ENCODE assay signal across 11 cellular contexts in the genomic region with DNA sequence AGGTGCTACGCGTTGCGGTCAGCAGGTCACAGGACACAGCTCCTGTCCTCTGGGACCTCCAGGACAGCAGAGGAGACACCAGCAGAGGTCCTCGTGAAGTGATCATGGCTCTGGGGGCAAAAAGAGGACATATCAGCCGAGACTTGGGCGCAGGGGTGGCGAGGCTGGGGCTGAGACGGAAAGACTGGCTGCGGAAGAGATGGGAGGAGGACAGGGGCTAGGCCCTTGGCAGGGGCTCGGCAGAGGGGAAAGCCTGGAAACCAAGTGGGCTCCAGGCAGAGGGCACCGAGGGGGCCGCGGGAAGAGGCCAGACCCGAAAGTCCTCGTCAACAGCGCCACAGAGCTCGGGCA. TPM values are rescaled to one million over a fixed set of nuclear protein-coding genes. Genes with fewer than 3 reads are reported as not detected.
A peak's percentile ranks its signal among the peaks of the same experiment; 100 is the strongest.
DNase-seq lines count a peak whose midpoint lies in the region; ATAC-seq, FAIRE-seq and TF ChIP-seq lines count a peak whose summit lies in the region.
"Had no signal": no experiment of that assay in that cellular context is flagged by ENCODE, and none has a peak within 500 bp of the region (broad histone marks: within the 10 kb centered on the region; RNA-seq: fewer than 3 reads in every experiment).

No MANE protein-coding gene starts in this region.

- TF ChIP-seq POLR2A in H1 (IDR thresholded peaks at IDR 0.05; ENCODE audit: control extremely low read depth in 1 of 2, low read depth in 2 of 2, low read length in 2 of 2) = no peak
- no peak for TF ChIP-seq POLR2A in ovary (IDR thresholded peaks at IDR 0.05)

- no peak for TF ChIP-seq CTCF in left ventricle myocardium inferior (IDR thresholded peaks at IDR 0.05; ENCODE audit: borderline replicate concordance)
- no peak for TF ChIP-seq CTCF in right atrium auricular region (IDR thresholded peaks at IDR 0.05)
- TF ChIP-seq CTCF in H1 (IDR thresholded peaks at IDR 0.05; ENCODE audit: control extremely low read depth in 1 of 3, insufficient read depth in 1 of 3, low read depth in 1 of 3, low read length in 3 of 3) = no peak
- no peak for TF ChIP-seq CTCF in neural crest cell (conservative IDR thresholded peaks at IDR 0.05)
- TF ChIP-seq CTCF in ovary (IDR thresholded peaks at IDR 0.05) = no peak
- no peak for TF ChIP-seq CTCF in CD4-positive, alpha-beta T cell (IDR thresholded peaks at IDR 0.05)

- H3K27me3 ChIP-seq in left ventricle myocardium inferior (ENCODE audit: low read depth) (peaks cover 27% of the 10 kb centered on the region), right atrium auricular region (no peaks in the 10 kb centered on the region), H1 (replicated peaks in 1 of 4; ENCODE audit: control insufficient read depth in 3 of 4, extremely low read depth in 1 of 4, insufficient read depth in 3 of 4, low read length in 3 of 4) (peaks cover 9 to 23% (median 20%) of the 10 kb centered on the region in 4 experiments), ovary (no peaks in the 10 kb centered on the region)
- H3K27me3 ChIP-seq in CD4-positive, alpha-beta T cell (ENCODE audit: control insufficient read depth, insufficient read depth, low read length) = peaks cover 21% of the 10 kb centered on the region

- H3K18ac ChIP-seq in H1 (ENCODE audit: extremely low read depth, low read length) = peak overlapping the region; percentile 96

- peak overlapping the region; percentile 83 for H2BK5ac ChIP-seq in H1 (ENCODE audit: low read depth, low read length)

- H2BK120ac ChIP-seq in H1 (replicated peaks; ENCODE audit: low read depth, low read length) = peak overlapping the region; percentile 60

- intact Hi-C loops in left ventricle myocardium inferior (cut with micrococcal nuclease) = loop anchor here (5.0 to 10.0 kb wide), 2 partner anchors 132 to 255 kb away; no protein-coding TSS in a partner anchor
- intact Hi-C loops in ovary (cut with DNase I) = loop anchor here (2.0 to 5.0 kb wide), 8 partner anchors 33 to 259 kb away; a partner anchor contains a TSS
- intact Hi-C loops in CD4-positive, alpha-beta T cell (cut with DNase I, micrococcal nuclease) = loop anchor here (1.0 to 10.0 kb wide), 2 partner anchors 255 kb away; no protein-coding TSS in a partner anchor

- peaks cover 9% of the 10 kb centered on the region for H3K4me1 Mint-ChIP-seq in neural crest cell
- peaks cover 4% of the 10 kb centered on the region for H3K4me1 Mint-ChIP-seq in CD4-positive, alpha-beta T cell (ENCODE audit: low read depth)

- no peak for TF ChIP-seq RAD21 in H1 (IDR thresholded peaks at IDR 0.05 in 1 of 2, conservative IDR thresholded peaks at IDR 0.05 in 1 of 2; ENCODE audit: low read depth in 2 of 2, low read length in 2 of 2)

- no peak for FAIRE-seq in H1 (lab: Jason Lieb, UNC)
- FAIRE-seq: H54 had no signal

- ATAC-seq in CD4-positive, alpha-beta T cell (ENCODE audit: poor library complexity) = no peak

- H3K4me1 ChIP-seq in left ventricle myocardium inferior (peaks cover 16% of the 10 kb centered on the region), right atrium auricular region (peaks cover 0 to 13% of the 10 kb centered on the region in 2 donors), H1 (replicated peaks in 1 of 4; ENCODE audit: control insufficient read depth in 3 of 4, insufficient read depth in 4 of 4, low read length in 3 of 4) (peaks cover 0 to 12% (median 3%) of the 10 kb centered on the region in 4 experiments; a peak in 4 of 7 replicates), ovary (ENCODE audit: insufficient read depth) (peaks cover 4% of the 10 kb centered on the region)

- H2BK15ac ChIP-seq in H1 (ENCODE audit: low read length) = peak overlapping the region; percentile 100

- H4K5ac ChIP-seq in H1 (ENCODE audit: insufficient read length, low read depth, low read length) = no peak overlapping the region

- CTCF ChIA-PET in H1 (lab: Charles Lee; ENCODE audit: partially characterized antibody) = interaction anchor here (0.7 to 5.2 kb wide), 19 partner anchors 9 to 262 kb away, joined by 3 to 35 read pairs (median 4); a partner anchor contains a TSS
- CTCF ChIA-PET in CD4-positive, alpha-beta T cell (lab: Charles Lee) = no interaction called here

- H3K36me3 ChIP-seq in left ventricle myocardium inferior (no peaks in the 10 kb centered on the region), right atrium auricular region (no peaks in the 10 kb centered on the region), H1 (ENCODE audit: control insufficient read depth in 2 of 4, insufficient read depth in 4 of 4, low read length in 3 of 4) (no peaks in the 10 kb centered on the region), ovary (no peaks in the 10 kb centered on the region)

- no peaks in the 10 kb centered on the region for H4K20me1 ChIP-seq in H1 (replicated peaks in 1 of 2; ENCODE audit: control insufficient read depth in 1 of 2, insufficient read depth in 2 of 2, low read length in 2 of 2)

- peak overlapping the region; percentile 30 for H3K4ac ChIP-seq in H1 (replicated peaks; ENCODE audit: insufficient read length, low read depth, low read length)

- H2AFZ ChIP-seq in H1 (ENCODE audit: low read length) = peak overlapping the region; percentile 74; the same call in 1 of the 2 replicates

- no peaks in the 10 kb centered on the region for H3K79me1 ChIP-seq in H1 (ENCODE audit: low read depth, low read length)

- POLR2A ChIA-PET in H1 (lab: Charles Lee; ENCODE audit: partially characterized antibody) = interaction anchor here (1.2 kb wide), 1 partner anchor 10 kb away, joined by 3 read pairs; no protein-coding TSS in a partner anchor
- POLR2A ChIA-PET in CD4-positive, alpha-beta T cell (lab: Charles Lee) = no interaction called here

- peaks cover 3% of the 10 kb centered on the region; the same call in 1 of the 2 replicates for H3K23me2 ChIP-seq in H1 (ENCODE audit: low read depth, low read length)

- H3K4me2 ChIP-seq in H1 (ENCODE audit: insufficient read depth in 1 of 2, low read depth in 2 of 2, low read length in 2 of 2) = peak overlapping the region; percentile 3 to 70; a peak in 3 of 4 replicates

- H2AK5ac ChIP-seq in H1 (ENCODE audit: low read depth, low read length) = peak overlapping the region; percentile 82; the same call in 1 of the 2 replicates

- no peak overlapping the region for H3K27ac ChIP-seq in left ventricle myocardium inferior (replicated peaks)
- peak overlapping the region in 1 of 2 donors; percentile 84 for H3K27ac ChIP-seq in right atrium auricular region
- H3K27ac ChIP-seq in H1 (ENCODE audit: low read depth, low read length) = no peak overlapping the region
- H3K27ac ChIP-seq in ovary = peak overlapping the region in 1 of 2 donors; percentile 41
- no peak overlapping the region for H3K27ac ChIP-seq in CD4-positive, alpha-beta T cell (ENCODE audit: low read depth, low read length)

- DNase-seq in left ventricle myocardium inferior = no peak
- no peak for DNase-seq in right atrium auricular region (ENCODE audit: low spot score)
- no peak for DNase-seq in H1 (ENCODE audit: low read depth in 1 of 2, low spot score in 2 of 2)
- DNase-seq in neural crest cell (ENCODE audit: low read depth, low spot score) = no peak
- DNase-seq in ovary = no peak
- DNase-seq in NK-92 (lab: John Stamatoyannopoulos, UW; ENCODE audit: unreplicated experiment) = no peak
- DNase-seq in CD4-positive, alpha-beta T cell = no peak
- no peak for DNase-seq in NOMO-1 treated with DMSO at 0.1 percent for 48 hours (lab: John Stamatoyannopoulos, UW; ENCODE audit: unreplicated experiment)

- peak overlapping the region; percentile 99 for H4K91ac ChIP-seq in H1 (replicated peaks; ENCODE audit: insufficient read length, low read length)

- H2BK12ac ChIP-seq in H1 (ENCODE audit: low read depth, low read length) = peak overlapping the region; percentile 99

- H3K23ac ChIP-seq in H1 (ENCODE audit: insufficient read length) = no peak overlapping the region

- no peak overlapping the region for H3K56ac ChIP-seq in H1 (replicated peaks; ENCODE audit: insufficient read length, low read depth, low read length)

- no peaks in the 10 kb centered on the region for H3K9me3 Mint-ChIP-seq in neural crest cell
- H3K9me3 Mint-ChIP-seq in CD4-positive, alpha-beta T cell = no peaks in the 10 kb centered on the region
- H3K9me3 Mint-ChIP-seq: activated T-helper 1 cell treated with anti-CD3 and anti-CD28 coated beads, Interleukin-12 subunit alpha, Interleukin-12 subunit beta, Interleukin-2, Interleukin-4 antibody, amounts not matched to agents 30 ng/mL and 10 ng/mL and 1 ng/mL, durations not matched to agents 14 hours and 24 hours and 36 hours had no signal

- no peak overlapping the region for H3K14ac ChIP-seq in H1 (ENCODE audit: insufficient read length)

- no peaks in the 10 kb centered on the region for H3K36me3 Mint-ChIP-seq in neural crest cell (ENCODE audit: low read depth)
- H3K36me3 Mint-ChIP-seq in CD4-positive, alpha-beta T cell (ENCODE audit: low read depth) = no peaks in the 10 kb centered on the region

- peak overlapping the region; percentile 12 for H3K27ac Mint-ChIP-seq in neural crest cell (ENCODE audit: unreplicated experiment)
- no peak overlapping the region for H3K27ac Mint-ChIP-seq in CD4-positive, alpha-beta T cell
- H3K27ac Mint-ChIP-seq: activated T-helper 1 cell treated with anti-CD3 and anti-CD28 coated beads, Interleukin-12 subunit alpha, Interleukin-12 subunit beta, Interleukin-2, Interleukin-4 antibody, amounts not matched to agents 30 ng/mL and 10 ng/mL and 1 ng/mL, durations not matched to agents 14 hours and 24 hours and 36 hours had no signal

- H3K4me3 Mint-ChIP-seq in neural crest cell = no peak overlapping the region
- no peak overlapping the region for H3K4me3 Mint-ChIP-seq in CD4-positive, alpha-beta T cell
- H3K4me3 Mint-ChIP-seq: activated T-helper 1 cell treated with anti-CD3 and anti-CD28 coated beads, Interleukin-12 subunit alpha, Interleukin-12 subunit beta, Interleukin-2, Interleukin-4 antibody, amounts not matched to agents 30 ng/mL and 10 ng/mL and 1 ng/mL, durations not matched to agents 14 hours and 24 hours and 36 hours had no signal

- no peaks in the 10 kb centered on the region for H3K79me2 ChIP-seq in H1 (ENCODE audit: control insufficient read depth in 1 of 2, insufficient read depth in 2 of 2, low read length in 2 of 2)

- H4K8ac ChIP-seq in H1 (ENCODE audit: extremely low read depth, insufficient read depth, low read length) = 0 out of 2 replicates have a peak overlapping the region, but pooled peaks have one; percentile 82

- H2BK20ac ChIP-seq in H1 (ENCODE audit: low read length) = peak overlapping the region; percentile 94; the same call in 1 of the 2 replicates

- peaks cover 17% of the 10 kb centered on the region for H3K27me3 Mint-ChIP-seq in neural crest cell (ENCODE audit: low read depth)
- H3K27me3 Mint-ChIP-seq in CD4-positive, alpha-beta T cell = peaks cover 76% of the 10 kb centered on the region

- H3K4me3 ChIP-seq in left ventricle myocardium inferior (peak overlapping the region; percentile 65), right atrium auricular region (no peak overlapping the region), H1 (ENCODE audit: extremely low read depth in 1 of 4, insufficient read depth in 2 of 4, low read depth in 3 of 4, low read length in 4 of 4) (peak overlapping the region in 2 of 4 experiments; percentile 7 to 39; a peak in 2 of 8 replicates), ovary (no peak overlapping the region)

- no peaks in the 10 kb centered on the region for H3K9me3 ChIP-seq in left ventricle myocardium inferior (replicated peaks)
- H3K9me3 ChIP-seq in right atrium auricular region = no peaks in the 10 kb centered on the region
- H3K9me3 ChIP-seq in H1 (ENCODE audit: insufficient read depth in 2 of 2, low read depth in 1 of 2, low read length in 1 of 2) = no peaks in the 10 kb centered on the region
- no peaks in the 10 kb centered on the region for H3K9me3 ChIP-seq in ovary
- H3K9me3 ChIP-seq in CD4-positive, alpha-beta T cell (ENCODE audit: control insufficient read depth, low read length) = no peaks in the 10 kb centered on the region

- 78% methylated on average over 17 of the region's 17 CpGs; no CpG with 5 or more reads in 1 of the 2 experiments for WGBS in H1 (ENCODE audit: extremely low coverage in 1 of 2, insufficient coverage in 1 of 2, insufficient read length in 1 of 2, insufficient replicate concordance in 2 of 2, low coverage in 1 of 2, low lambda C conversion rate in 2 of 2, missing lambda C conversion rate in 1 of 2), 2 experiments
- 67 to 76% (median 69%) methylated on average over 17 of the region's 17 CpGs for WGBS in ovary, 3 donors

- no peak overlapping the region for H3K9ac ChIP-seq in H1 (replicated peaks in 1 of 4; ENCODE audit: extremely low read depth in 1 of 4, low read depth in 3 of 4, low read length in 3 of 4)

- TF ChIP-seq EP300 in H1 (IDR thresholded peaks at IDR 0.05; ENCODE audit: borderline replicate concordance in 1 of 2, low read depth in 2 of 2, low read length in 2 of 2) = no peak
- TF ChIP-seq EP300 in ovary (IDR thresholded peaks at IDR 0.05) = no peak

RNA-seq across cellular contexts. Expression of a gene that starts 4.9 kb away (rescaled TPM):
- total RNA-seq in left ventricle myocardium inferior = not detected
- total RNA-seq in right atrium auricular region = not detected
- not detected in 2 replicates for total RNA-seq in H1 (2021; fragmentation: NEBNext Ultra II Directional; extraction: Animal tissue kit (Norgen Biotek cat#: 25700))
- polyA plus RNA-seq in H1 (2011; rRNA removed) = 0.09 and 0.17 TPM in 2 replicates
- 0.12 TPM for polyA plus RNA-seq in H1 (2011; cell fraction: cytosol; rRNA removed)
- polyA plus RNA-seq in H1 (2011; cell fraction: nucleus; rRNA removed) = 0.68 TPM
- not detected in 4 replicates for polyA plus RNA-seq in H1 (2012, experiment 1 of 2)
- not detected for polyA plus RNA-seq in H1 (2012, experiment 2 of 2)
- 0.22 TPM for polyA plus RNA-seq in H1 (2013, experiment 1 of 2)
- polyA plus RNA-seq in H1 (2013, experiment 2 of 2) = 0.37 TPM
- polyA minus RNA-seq in H1 (2011; rRNA and poly(A)+ RNA removed) = 0.69 TPM in 1 of 2 replicates, not detected in the other
- not detected for polyA minus RNA-seq in H1 (2011; cell fraction: cytosol; rRNA and poly(A)+ RNA removed)
- polyA minus RNA-seq in H1 (2011; cell fraction: nucleus; rRNA and poly(A)+ RNA removed) = not detected
- 1.1 and 1.7 TPM in 2 replicates for total RNA-seq in neural crest cell
- total RNA-seq in ovary = 10 to 100 TPM in 1 of 7 donors, 1 to 10 TPM in 4, not detected in 2; 1.5 to 21.3 (median 1.7) TPM
- polyA plus RNA-seq in ovary = under 1 TPM in 1 of 2 donors, not detected in 1; 0.06 TPM
- total RNA-seq in CD4-positive, alpha-beta T cell = not detected
- total RNA-seq: activated T-helper 1 cell treated with anti-CD3 and anti-CD28 coated beads, Interleukin-12 subunit alpha, Interleukin-12 subunit beta, Interleukin-2, Interleukin-4 antibody, amounts not matched to agents 30 ng/mL and 10 ng/mL and 1 ng/mL, durations not matched to agents 14 hours and 24 hours and 36 hours; glomerular endothelial cell had no signal

RNA-seq across cellular contexts. Expression of a gene that starts 32.6 kb away (rescaled TPM):
- total RNA-seq in left ventricle myocardium inferior (44.6 TPM), right atrium auricular region (10 to 100 TPM; 43.4 to 55.1 TPM), neural crest cell (18.0 and 19.3 TPM in 2 replicates), ovary (10 to 100 TPM; 23.2 to 83.3 (median 40.0) TPM)
- 17.4 and 19.5 TPM in 2 replicates for total RNA-seq in H1 (2021; fragmentation: NEBNext Ultra II Directional; extraction: Animal tissue kit (Norgen Biotek cat#: 25700))
- polyA plus RNA-seq in H1 (2011; rRNA removed) (15.7 and 27.1 TPM in 2 replicates), ovary (10 to 100 TPM; 13.4 to 61.4 TPM)
- 18.4 TPM for polyA plus RNA-seq in H1 (2011; cell fraction: cytosol; rRNA removed)
- polyA plus RNA-seq in H1 (2011; cell fraction: nucleus; rRNA removed) = 25.2 TPM
- polyA plus RNA-seq in H1 (2012, experiment 1 of 2) = 9.7 to 11.7 TPM (median 11.4 TPM) in 4 replicates
- 12.0 TPM for polyA plus RNA-seq in H1 (2012, experiment 2 of 2)
- 7.1 TPM for polyA plus RNA-seq in H1 (2013, experiment 1 of 2)
- 6.9 TPM for polyA plus RNA-seq in H1 (2013, experiment 2 of 2)
- polyA minus RNA-seq in H1 (2011; rRNA and poly(A)+ RNA removed) = 5.5 and 8.5 TPM in 2 replicates
- 10.0 TPM for polyA minus RNA-seq in H1 (2011; cell fraction: cytosol; rRNA and poly(A)+ RNA removed)
- polyA minus RNA-seq in H1 (2011; cell fraction: nucleus; rRNA and poly(A)+ RNA removed) = 19.5 TPM
- under 1 TPM in 1 of 2 experiments, not detected in 1; 0.30 TPM for total RNA-seq in CD4-positive, alpha-beta T cell

Comparison
In these comparisons a context has a peak if more than half of its experiments do, and no peak if none do; other contexts are left out.
1. RNA of a gene that starts 32.6 kb away (total RNA-seq): 43.4 to 55.1 TPM in right atrium auricular region, 44.6 TPM in left ventricle myocardium inferior (single experiment), 23.2 to 83.3 TPM in ovary, 17.4 to 19.5 TPM in H1 and 18.0 to 19.3 TPM in neural crest cell; 0.30 TPM in CD4-positive, alpha-beta T cell; every median in the first group is over 10 times any median in the second.